8 cellular contexts compared by ENCODE assay signal in genomic region chr7:141551773-141552162, GRCh38. TPM values are rescaled to one million over a fixed set of nuclear protein-coding genes. Genes with fewer than 3 reads are reported as not detected.
DNase-seq lines count a peak whose midpoint lies in the region; ATAC-seq lines count a peak whose summit lies in the region.

No MANE protein-coding gene starts in this region.

- H2AK5ac ChIP-seq in mesendoderm (ENCODE audit: low read length) = no peak overlapping the region

- no CpG with 5 or more reads among the region's 4 CpGs for WGBS in mesendoderm (ENCODE audit: extremely low coverage, insufficient coverage, low lambda C conversion rate)

- H3K79me2 ChIP-seq in mesendoderm (ENCODE audit: control insufficient read depth, insufficient read depth, low read length) = peaks cover 2% of the 10 kb centered on the region

- peak overlapping the region; percentile 81 for H3K4me2 ChIP-seq in mesendoderm (ENCODE audit: low read length)

- peak overlapping the region; percentile 70 for H3K9ac ChIP-seq in mesendoderm (ENCODE audit: low read length)

- no peak overlapping the region for H3K18ac ChIP-seq in mesendoderm (ENCODE audit: low read length)

- H3K27ac ChIP-seq in mesendoderm (ENCODE audit: low read depth, low read length) = no peak overlapping the region

- H2BK120ac ChIP-seq in mesendoderm (ENCODE audit: low read depth, low read length) = no peak overlapping the region

- no peak overlapping the region for H3K23ac ChIP-seq in mesendoderm (ENCODE audit: low read length)

- no peaks in the 10 kb centered on the region for H3K79me1 ChIP-seq in mesendoderm (ENCODE audit: low read length)

- peak overlapping the region; percentile 63 for H3K4me3 ChIP-seq in mesendoderm (ENCODE audit: low read length)

- H4K5ac ChIP-seq in mesendoderm (ENCODE audit: low read length) = no peak overlapping the region

- DNase-seq in astrocyte of the hippocampus (ENCODE audit: low read depth, low spot score) (peak; percentile 18), mesendoderm (no peak), MV-4-11 (lab: John Stamatoyannopoulos, UW) (no peak), RPMI8226 (no peak), germinal center (ENCODE audit: low spot score) (no peak)

- H3K56ac ChIP-seq in mesendoderm (ENCODE audit: low read length) = peak overlapping the region; percentile 89

- no peak overlapping the region for H3K4ac ChIP-seq in mesendoderm (ENCODE audit: low read depth, low read length)

- H2BK15ac ChIP-seq in mesendoderm (replicated peaks; ENCODE audit: low read depth) = no peak overlapping the region

- H2BK5ac ChIP-seq in mesendoderm (ENCODE audit: low read length) = no peak overlapping the region

- H3K4me1 ChIP-seq in mesendoderm (ENCODE audit: control insufficient read depth, low read depth, low read length) = peaks cover 2% of the 10 kb centered on the region

- no peaks in the 10 kb centered on the region for H3K36me3 ChIP-seq in mesendoderm (ENCODE audit: control insufficient read depth, insufficient read depth, low read length)

- no peaks in the 10 kb centered on the region for H3K27me3 ChIP-seq in mesendoderm (ENCODE audit: insufficient read depth, low read length, poor library complexity)

- peak; percentile 16 for ATAC-seq in GM18499 (IDR thresholded peaks at IDR 0.05; ENCODE audit: insufficient read depth, unreplicated experiment)
- peak; percentile 17 for ATAC-seq in HG03175 (IDR thresholded peaks at IDR 0.05; ENCODE audit: unreplicated experiment)
- ATAC-seq in GM18907 (IDR thresholded peaks at IDR 0.05; ENCODE audit: unreplicated experiment) = no peak

- H4K8ac ChIP-seq in mesendoderm (ENCODE audit: low read depth, low read length) = no peak overlapping the region

RNA-seq across cellular contexts. Expression of gene AGK, which starts 0.6 kb away (rescaled TPM):
- 26.2 TPM for polyA plus RNA-seq in mesendoderm (2013, experiment 1 of 2)
- polyA plus RNA-seq in mesendoderm (2013, experiment 2 of 2) = 29.0 TPM
